Comparison of ENCODE assay signal across 1 cellular context in the genomic region with DNA sequence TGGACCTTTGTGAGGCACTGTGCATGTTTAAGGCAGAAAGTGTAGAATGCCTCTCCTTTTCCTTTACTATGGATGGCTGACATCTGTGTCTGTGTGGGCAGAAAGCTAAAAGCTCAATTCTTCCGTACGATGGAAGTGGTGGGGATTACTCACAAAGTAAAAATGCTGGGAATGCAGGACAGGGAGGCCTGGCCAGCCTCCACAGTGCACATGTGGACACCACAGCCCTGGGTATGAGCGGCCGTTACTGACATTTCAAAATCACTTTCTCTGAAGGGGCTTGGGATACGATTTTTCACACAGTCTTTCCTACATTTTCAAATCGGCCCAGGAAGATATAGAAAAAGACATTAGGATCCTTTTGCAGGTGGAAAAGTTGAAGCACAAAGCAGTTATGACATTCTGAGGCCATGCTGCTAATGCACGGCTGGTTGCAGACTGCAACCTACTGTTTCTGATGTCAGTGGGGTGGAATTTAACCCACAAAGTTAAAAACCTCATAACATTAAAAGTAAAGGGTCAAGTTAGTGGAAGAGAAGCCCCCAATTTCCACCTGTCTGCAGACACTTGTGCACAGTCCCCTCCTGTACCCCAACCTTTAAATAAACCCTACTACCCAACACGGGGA.
A peak's percentile ranks its signal among the peaks of the same experiment; 100 is the strongest.
TF ChIP-seq lines count a peak whose summit lies in the region.

No MANE protein-coding gene starts in this region.

TF ChIP-seq in HepG2, 621 proteins besides CTCF, POLR2A, EP300 and RAD21 (continued from another document):
- 0 out of 2 replicates have a peak, but pooled peaks have one; percentile 51 for TF ChIP-seq ARID5B (CRISPR knock-in tag; IDR thresholded peaks at IDR 0.05)
- TF ChIP-seq KAT8 (CRISPR knock-in tag; IDR thresholded peaks at IDR 0.05), result peak; percentile 21; the same call in 1 of the 2 replicates
- no peak for TF ChIP-seq MIXL1 (CRISPR knock-in tag; IDR thresholded peaks at IDR 0.05)
- no peak for TF ChIP-seq ZNF430 (CRISPR knock-in tag; IDR thresholded peaks at IDR 0.05)
- TF ChIP-seq FOSL2 (CRISPR knock-in tag; IDR thresholded peaks at IDR 0.05), result peak; percentile 94
- TF ChIP-seq ZNF720 (CRISPR knock-in tag; IDR thresholded peaks at IDR 0.05), result no peak
- peak; percentile 31; the same call in 1 of the 2 replicates for TF ChIP-seq MAX (IDR thresholded peaks at IDR 0.05)
- TF ChIP-seq JUN (CRISPR knock-in tag; IDR thresholded peaks at IDR 0.05), result peak; percentile 92
- peak; percentile 80 for TF ChIP-seq JUND (CRISPR knock-in tag; IDR thresholded peaks at IDR 0.05)
- peak; percentile 61; the same call in 1 of the 2 replicates for TF ChIP-seq ATF3 (CRISPR knock-in tag; IDR thresholded peaks at IDR 0.05)
- TF ChIP-seq GATAD2A (CRISPR knock-in tag; IDR thresholded peaks at IDR 0.05), result 0 out of 2 replicates have a peak, but pooled peaks have one; percentile 17
